Comparison of ENCODE assay signal across 3 cellular contexts in genomic region chr19:4577020-4577782, GRCh38.
TF ChIP-seq lines count a peak whose summit lies in the region.

No MANE protein-coding gene starts in this region.

TF ChIP-seq in HEK293T, 16 proteins besides CTCF, POLR2A, EP300 and RAD21:
- TF ChIP-seq FOXA1 (IDR thresholded peaks at IDR 0.05) (no peak), SP1 (IDR thresholded peaks at IDR 0.05) (no peak), ZNF384 (IDR thresholded peaks at IDR 0.05) (no peak; the same call in 1 of the 2 replicates), ARNT (IDR thresholded peaks at IDR 0.05) (no peak), HDGF (IDR thresholded peaks at IDR 0.05; ENCODE audit: borderline replicate concordance) (no peak), ELF4 (IDR thresholded peaks at IDR 0.05) (no peak), BHLHE40 (IDR thresholded peaks at IDR 0.05; ENCODE audit: borderline replicate concordance) (no peak), LEF1 (IDR thresholded peaks at IDR 0.05; ENCODE audit: borderline replicate concordance) (no peak), L3MBTL2 (conservative IDR thresholded peaks at IDR 0.05) (no peak), SUZ12 (IDR thresholded peaks at IDR 0.05) (no peak), NFRKB (IDR thresholded peaks at IDR 0.05) (no peak), TARDBP (IDR thresholded peaks at IDR 0.05) (no peak)
- TF ChIP-seq, protein P1, sequence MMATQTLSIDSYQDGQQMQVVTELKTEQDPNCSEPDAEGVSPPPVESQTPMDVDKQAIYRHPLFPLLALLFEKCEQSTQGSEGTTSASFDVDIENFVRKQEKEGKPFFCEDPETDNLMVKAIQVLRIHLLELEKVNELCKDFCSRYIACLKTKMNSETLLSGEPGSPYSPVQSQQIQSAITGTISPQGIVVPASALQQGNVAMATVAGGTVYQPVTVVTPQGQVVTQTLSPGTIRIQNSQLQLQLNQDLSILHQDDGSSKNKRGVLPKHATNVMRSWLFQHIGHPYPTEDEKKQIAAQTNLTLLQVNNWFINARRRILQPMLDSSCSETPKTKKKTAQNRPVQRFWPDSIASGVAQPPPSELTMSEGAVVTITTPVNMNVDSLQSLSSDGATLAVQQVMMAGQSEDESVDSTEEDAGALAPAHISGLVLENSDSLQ (IDR thresholded peaks at IDR 0.05): no peak

TF ChIP-seq in SK-N-SH treated with all-trans-retinoic acid at 6 μM for 48 hours, 23 proteins besides CTCF, POLR2A, EP300 and RAD21:
- TF ChIP-seq ZFP3 (CRISPR knock-in tag; IDR thresholded peaks at IDR 0.05): peak; percentile 100
- no peak for TF ChIP-seq OSR1 (CRISPR knock-in tag; IDR thresholded peaks at IDR 0.05)
- no peak for TF ChIP-seq CREB5 (CRISPR knock-in tag; IDR thresholded peaks at IDR 0.05; ENCODE audit: low read depth)
- no peak for TF ChIP-seq TOX (CRISPR knock-in tag; IDR thresholded peaks at IDR 0.05; ENCODE audit: borderline replicate concordance)
- TF ChIP-seq PATZ1 (CRISPR knock-in tag; IDR thresholded peaks at IDR 0.05; ENCODE audit: borderline replicate concordance): no peak
- no peak for TF ChIP-seq PPARA (CRISPR knock-in tag; IDR thresholded peaks at IDR 0.05; ENCODE audit: borderline replicate concordance)
- no peak for TF ChIP-seq BACH2 (CRISPR knock-in tag; IDR thresholded peaks at IDR 0.05; ENCODE audit: borderline replicate concordance)
TF ChIP-seq in SK-N-SH treated with all-trans-retinoic acid at 6 μM for 48 hours: peak in this region for 1.

TF ChIP-seq in HepG2, 621 proteins besides CTCF, POLR2A, EP300 and RAD21:
- TF ChIP-seq ZNF605 (CRISPR knock-in tag; IDR thresholded peaks at IDR 0.05) (0 out of 2 replicates have a peak, but pooled peaks have one; percentile 21), ZNF567 (CRISPR knock-in tag; IDR thresholded peaks at IDR 0.05; ENCODE audit: borderline replicate concordance) (no peak), ZNF3 (CRISPR knock-in tag; IDR thresholded peaks at IDR 0.05) (peak; percentile 48; the same call in 1 of the 2 replicates), ZFX (CRISPR knock-in tag; IDR thresholded peaks at IDR 0.05; ENCODE audit: low read depth) (peak; percentile 17; the same call in 1 of the 2 replicates), HCFC1 (IDR thresholded peaks at IDR 0.05; ENCODE audit: low read depth, low read length) (peak; percentile 24; the same call in 1 of the 2 replicates), ZIK1 (CRISPR knock-in tag; IDR thresholded peaks at IDR 0.05; ENCODE audit: borderline replicate concordance, low read depth) (no peak), ZFY (CRISPR knock-in tag; IDR thresholded peaks at IDR 0.05) (peak; percentile 27; the same call in 1 of the 2 replicates), REXO4 (CRISPR knock-in tag; IDR thresholded peaks at IDR 0.05; ENCODE audit: borderline replicate concordance) (no peak), NAIF1 (CRISPR knock-in tag; IDR thresholded peaks at IDR 0.05; ENCODE audit: borderline replicate concordance) (no peak), ZNF143 (CRISPR knock-in tag; IDR thresholded peaks at IDR 0.05) (peak; percentile 85), ZNF839 (CRISPR knock-in tag; IDR thresholded peaks at IDR 0.05; ENCODE audit: borderline replicate concordance) (0 out of 2 replicates have a peak, but pooled peaks have one; percentile 36), THAP11 (CRISPR knock-in tag; IDR thresholded peaks at IDR 0.05) (peak; percentile 95), GABPB1 (CRISPR knock-in tag; IDR thresholded peaks at IDR 0.05) (0 out of 2 replicates have a peak, but pooled peaks have one; percentile 18), FOXA1 (IDR thresholded peaks at IDR 0.05) (no peak), FOXA1 (CRISPR knock-in tag; IDR thresholded peaks at IDR 0.05) (no peak), JARID2 (CRISPR knock-in tag; IDR thresholded peaks at IDR 0.05; ENCODE audit: insufficient replicate concordance) (no peak), NFKB2 (CRISPR knock-in tag; IDR thresholded peaks at IDR 0.05; ENCODE audit: borderline replicate concordance) (peak; percentile 50; the same call in 1 of the 2 replicates), PRDM15 (CRISPR knock-in tag; IDR thresholded peaks at IDR 0.05) (peak; percentile 70), ZNF205 (CRISPR knock-in tag; IDR thresholded peaks at IDR 0.05) (no peak)
- TF ChIP-seq, protein P2, sequence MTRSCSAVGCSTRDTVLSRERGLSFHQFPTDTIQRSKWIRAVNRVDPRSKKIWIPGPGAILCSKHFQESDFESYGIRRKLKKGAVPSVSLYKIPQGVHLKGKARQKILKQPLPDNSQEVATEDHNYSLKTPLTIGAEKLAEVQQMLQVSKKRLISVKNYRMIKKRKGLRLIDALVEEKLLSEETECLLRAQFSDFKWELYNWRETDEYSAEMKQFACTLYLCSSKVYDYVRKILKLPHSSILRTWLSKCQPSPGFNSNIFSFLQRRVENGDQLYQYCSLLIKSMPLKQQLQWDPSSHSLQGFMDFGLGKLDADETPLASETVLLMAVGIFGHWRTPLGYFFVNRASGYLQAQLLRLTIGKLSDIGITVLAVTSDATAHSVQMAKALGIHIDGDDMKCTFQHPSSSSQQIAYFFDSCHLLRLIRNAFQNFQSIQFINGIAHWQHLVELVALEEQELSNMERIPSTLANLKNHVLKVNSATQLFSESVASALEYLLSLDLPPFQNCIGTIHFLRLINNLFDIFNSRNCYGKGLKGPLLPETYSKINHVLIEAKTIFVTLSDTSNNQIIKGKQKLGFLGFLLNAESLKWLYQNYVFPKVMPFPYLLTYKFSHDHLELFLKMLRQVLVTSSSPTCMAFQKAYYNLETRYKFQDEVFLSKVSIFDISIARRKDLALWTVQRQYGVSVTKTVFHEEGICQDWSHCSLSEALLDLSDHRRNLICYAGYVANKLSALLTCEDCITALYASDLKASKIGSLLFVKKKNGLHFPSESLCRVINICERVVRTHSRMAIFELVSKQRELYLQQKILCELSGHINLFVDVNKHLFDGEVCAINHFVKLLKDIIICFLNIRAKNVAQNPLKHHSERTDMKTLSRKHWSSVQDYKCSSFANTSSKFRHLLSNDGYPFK (CRISPR knock-in tag; IDR thresholded peaks at IDR 0.05; ENCODE audit: borderline replicate concordance): 0 out of 2 replicates have a peak, but pooled peaks have one; percentile 19
- TF ChIP-seq, protein P3, sequence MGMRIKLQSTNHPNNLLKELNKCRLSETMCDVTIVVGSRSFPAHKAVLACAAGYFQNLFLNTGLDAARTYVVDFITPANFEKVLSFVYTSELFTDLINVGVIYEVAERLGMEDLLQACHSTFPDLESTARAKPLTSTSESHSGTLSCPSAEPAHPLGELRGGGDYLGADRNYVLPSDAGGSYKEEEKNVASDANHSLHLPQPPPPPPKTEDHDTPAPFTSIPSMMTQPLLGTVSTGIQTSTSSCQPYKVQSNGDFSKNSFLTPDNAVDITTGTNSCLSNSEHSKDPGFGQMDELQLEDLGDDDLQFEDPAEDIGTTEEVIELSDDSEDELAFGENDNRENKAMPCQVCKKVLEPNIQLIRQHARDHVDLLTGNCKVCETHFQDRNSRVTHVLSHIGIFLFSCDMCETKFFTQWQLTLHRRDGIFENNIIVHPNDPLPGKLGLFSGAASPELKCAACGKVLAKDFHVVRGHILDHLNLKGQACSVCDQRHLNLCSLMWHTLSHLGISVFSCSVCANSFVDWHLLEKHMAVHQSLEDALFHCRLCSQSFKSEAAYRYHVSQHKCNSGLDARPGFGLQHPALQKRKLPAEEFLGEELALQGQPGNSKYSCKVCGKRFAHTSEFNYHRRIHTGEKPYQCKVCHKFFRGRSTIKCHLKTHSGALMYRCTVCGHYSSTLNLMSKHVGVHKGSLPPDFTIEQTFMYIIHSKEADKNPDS (CRISPR knock-in tag; IDR thresholded peaks at IDR 0.05): 0 out of 2 replicates have a peak, but pooled peaks have one; percentile 36
- TF ChIP-seq, protein P4, sequence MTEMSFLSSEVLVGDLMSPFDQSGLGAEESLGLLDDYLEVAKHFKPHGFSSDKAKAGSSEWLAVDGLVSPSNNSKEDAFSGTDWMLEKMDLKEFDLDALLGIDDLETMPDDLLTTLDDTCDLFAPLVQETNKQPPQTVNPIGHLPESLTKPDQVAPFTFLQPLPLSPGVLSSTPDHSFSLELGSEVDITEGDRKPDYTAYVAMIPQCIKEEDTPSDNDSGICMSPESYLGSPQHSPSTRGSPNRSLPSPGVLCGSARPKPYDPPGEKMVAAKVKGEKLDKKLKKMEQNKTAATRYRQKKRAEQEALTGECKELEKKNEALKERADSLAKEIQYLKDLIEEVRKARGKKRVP (CRISPR knock-in tag; IDR thresholded peaks at IDR 0.05): no peak
